Comparison of ENCODE assay signal across 13 cellular contexts in genomic region chr1:18725231-18725895, GRCh38.
"Had no signal": no experiment of that assay in that cellular context is flagged by ENCODE, and none has a peak within 500 bp of the region (broad histone marks: within the 10 kb centered on the region; RNA-seq: fewer than 3 reads in every experiment).

No MANE protein-coding gene starts in this region.

- H3K27ac Mint-ChIP-seq: activated CD8-positive, alpha-beta T cell treated with anti-CD3 and anti-CD28 coated beads for 36 hours; memory B cell; natural killer cell treated with Interleukin-12 subunit alpha and Interleukin-12 subunit beta and Interleukin-15 and Interleukin-18, amount 100 ng/mL, for 72 hours had no signal

- H3K9me3 Mint-ChIP-seq: activated CD8-positive, alpha-beta T cell treated with anti-CD3 and anti-CD28 coated beads for 36 hours; memory B cell; natural killer cell treated with Interleukin-12 subunit alpha and Interleukin-12 subunit beta and Interleukin-15 and Interleukin-18, amount 100 ng/mL, for 72 hours had no signal

- H3K4me1 ChIP-seq: foreskin keratinocyte, left ventricle myocardium inferior had no signal

- DNase-seq: activated CD4-positive, alpha-beta T cell treated with anti-CD3 and anti-CD28 coated beads for 4 hours; activated CD8-positive, alpha-beta memory T cell treated with anti-CD3 and anti-CD28 coated beads, Interleukin-2, amount 50 U/mL, for 4 hours; activated CD8-positive, alpha-beta T cell treated with anti-CD3 and anti-CD28 coated beads for 36 hours; foreskin keratinocyte; head of caudate nucleus; left ventricle myocardium inferior; stimulated activated CD4-positive, alpha-beta T cell treated with anti-CD3 and anti-CD28 coated beads, Interleukin-12 subunit alpha, Interleukin-12 subunit beta, amount 100 ng/mL, for 4 hours; stimulated activated naive CD4-positive, alpha-beta T cell; T-helper 9 cell; trophoblast cell had no signal

- H3K36me3 ChIP-seq: left ventricle myocardium inferior had no signal

- H3K4me3 ChIP-seq: left ventricle myocardium inferior had no signal

- H3K27ac ChIP-seq: foreskin keratinocyte, left ventricle myocardium inferior, VCaP had no signal

- ATAC-seq: activated CD8-positive, alpha-beta T cell treated with anti-CD3 and anti-CD28 coated beads for 36 hours; foreskin keratinocyte; natural killer cell treated with Interleukin-12 subunit alpha and Interleukin-12 subunit beta and Interleukin-15 and Interleukin-18, amount 100 ng/mL, for 72 hours had no signal

- H3K9me3 ChIP-seq: left ventricle myocardium inferior had no signal

- H3K4me3 Mint-ChIP-seq: activated CD8-positive, alpha-beta T cell treated with anti-CD3 and anti-CD28 coated beads for 36 hours; memory B cell; natural killer cell treated with Interleukin-12 subunit alpha and Interleukin-12 subunit beta and Interleukin-15 and Interleukin-18, amount 100 ng/mL, for 72 hours had no signal

- H3K36me3 Mint-ChIP-seq: memory B cell; natural killer cell treated with Interleukin-12 subunit alpha and Interleukin-12 subunit beta and Interleukin-15 and Interleukin-18, amount 100 ng/mL, for 72 hours had no signal
